ENCODE assay signal across 1 cellular context in genomic region chr20:25225642-25226432, GRCh38.
TF ChIP-seq lines count a peak whose summit lies in the region.

No MANE protein-coding gene starts in this region.

TF ChIP-seq in HepG2, 621 proteins besides CTCF, POLR2A, EP300 and RAD21 (continues in another document):
- TF ChIP-seq ZNF318 (CRISPR knock-in tag; IDR thresholded peaks at IDR 0.05) (no peak), ZBTB25 (CRISPR knock-in tag; IDR thresholded peaks at IDR 0.05) (no peak), ZNF839 (CRISPR knock-in tag; IDR thresholded peaks at IDR 0.05; ENCODE audit: borderline replicate concordance) (peak; percentile 55; the same call in 1 of the 2 replicates), NKX3-1 (CRISPR knock-in tag; IDR thresholded peaks at IDR 0.05) (no peak), ZNF143 (CRISPR knock-in tag; IDR thresholded peaks at IDR 0.05) (0 out of 2 replicates have a peak, but pooled peaks have one; percentile 40), ZNF761 (CRISPR knock-in tag; conservative IDR thresholded peaks at IDR 0.05) (no peak), ZNF441 (CRISPR knock-in tag; IDR thresholded peaks at IDR 0.05; ENCODE audit: borderline replicate concordance) (no peak), ZFY (CRISPR knock-in tag; IDR thresholded peaks at IDR 0.05) (no peak), ZKSCAN8 (CRISPR knock-in tag; IDR thresholded peaks at IDR 0.05; ENCODE audit: borderline replicate concordance) (no peak), MTA3 (CRISPR knock-in tag; IDR thresholded peaks at IDR 0.05) (no peak), ZNF619 (CRISPR knock-in tag; IDR thresholded peaks at IDR 0.05) (peak; percentile 50; the same call in 1 of the 2 replicates), ZNF777 (CRISPR knock-in tag; IDR thresholded peaks at IDR 0.05) (no peak), ASH2L (IDR thresholded peaks at IDR 0.05; ENCODE audit: insufficient read length, low read depth, low read length) (no peak), KMT2B (CRISPR knock-in tag; IDR thresholded peaks at IDR 0.05) (no peak), ZBTB33 (CRISPR knock-in tag; IDR thresholded peaks at IDR 0.05) (no peak), PRMT3 (CRISPR knock-in tag; IDR thresholded peaks at IDR 0.05; ENCODE audit: borderline replicate concordance, low read depth) (no peak), AKNA (CRISPR knock-in tag; IDR thresholded peaks at IDR 0.05; ENCODE audit: borderline replicate concordance) (no peak), IRF2 (CRISPR knock-in tag; IDR thresholded peaks at IDR 0.05) (no peak), AGO2 (optimal IDR thresholded peaks at IDR 0.05; ENCODE audit: low read depth, low read length) (no peak), ZBTB4 (CRISPR knock-in tag; IDR thresholded peaks at IDR 0.05; ENCODE audit: borderline replicate concordance) (no peak), ZNF350 (CRISPR knock-in tag; IDR thresholded peaks at IDR 0.05; ENCODE audit: borderline replicate concordance, low read depth) (no peak), ZNF605 (CRISPR knock-in tag; IDR thresholded peaks at IDR 0.05) (no peak), SMARCC2 (IDR thresholded peaks at IDR 0.05) (no peak)
- TF ChIP-seq, protein P1, sequence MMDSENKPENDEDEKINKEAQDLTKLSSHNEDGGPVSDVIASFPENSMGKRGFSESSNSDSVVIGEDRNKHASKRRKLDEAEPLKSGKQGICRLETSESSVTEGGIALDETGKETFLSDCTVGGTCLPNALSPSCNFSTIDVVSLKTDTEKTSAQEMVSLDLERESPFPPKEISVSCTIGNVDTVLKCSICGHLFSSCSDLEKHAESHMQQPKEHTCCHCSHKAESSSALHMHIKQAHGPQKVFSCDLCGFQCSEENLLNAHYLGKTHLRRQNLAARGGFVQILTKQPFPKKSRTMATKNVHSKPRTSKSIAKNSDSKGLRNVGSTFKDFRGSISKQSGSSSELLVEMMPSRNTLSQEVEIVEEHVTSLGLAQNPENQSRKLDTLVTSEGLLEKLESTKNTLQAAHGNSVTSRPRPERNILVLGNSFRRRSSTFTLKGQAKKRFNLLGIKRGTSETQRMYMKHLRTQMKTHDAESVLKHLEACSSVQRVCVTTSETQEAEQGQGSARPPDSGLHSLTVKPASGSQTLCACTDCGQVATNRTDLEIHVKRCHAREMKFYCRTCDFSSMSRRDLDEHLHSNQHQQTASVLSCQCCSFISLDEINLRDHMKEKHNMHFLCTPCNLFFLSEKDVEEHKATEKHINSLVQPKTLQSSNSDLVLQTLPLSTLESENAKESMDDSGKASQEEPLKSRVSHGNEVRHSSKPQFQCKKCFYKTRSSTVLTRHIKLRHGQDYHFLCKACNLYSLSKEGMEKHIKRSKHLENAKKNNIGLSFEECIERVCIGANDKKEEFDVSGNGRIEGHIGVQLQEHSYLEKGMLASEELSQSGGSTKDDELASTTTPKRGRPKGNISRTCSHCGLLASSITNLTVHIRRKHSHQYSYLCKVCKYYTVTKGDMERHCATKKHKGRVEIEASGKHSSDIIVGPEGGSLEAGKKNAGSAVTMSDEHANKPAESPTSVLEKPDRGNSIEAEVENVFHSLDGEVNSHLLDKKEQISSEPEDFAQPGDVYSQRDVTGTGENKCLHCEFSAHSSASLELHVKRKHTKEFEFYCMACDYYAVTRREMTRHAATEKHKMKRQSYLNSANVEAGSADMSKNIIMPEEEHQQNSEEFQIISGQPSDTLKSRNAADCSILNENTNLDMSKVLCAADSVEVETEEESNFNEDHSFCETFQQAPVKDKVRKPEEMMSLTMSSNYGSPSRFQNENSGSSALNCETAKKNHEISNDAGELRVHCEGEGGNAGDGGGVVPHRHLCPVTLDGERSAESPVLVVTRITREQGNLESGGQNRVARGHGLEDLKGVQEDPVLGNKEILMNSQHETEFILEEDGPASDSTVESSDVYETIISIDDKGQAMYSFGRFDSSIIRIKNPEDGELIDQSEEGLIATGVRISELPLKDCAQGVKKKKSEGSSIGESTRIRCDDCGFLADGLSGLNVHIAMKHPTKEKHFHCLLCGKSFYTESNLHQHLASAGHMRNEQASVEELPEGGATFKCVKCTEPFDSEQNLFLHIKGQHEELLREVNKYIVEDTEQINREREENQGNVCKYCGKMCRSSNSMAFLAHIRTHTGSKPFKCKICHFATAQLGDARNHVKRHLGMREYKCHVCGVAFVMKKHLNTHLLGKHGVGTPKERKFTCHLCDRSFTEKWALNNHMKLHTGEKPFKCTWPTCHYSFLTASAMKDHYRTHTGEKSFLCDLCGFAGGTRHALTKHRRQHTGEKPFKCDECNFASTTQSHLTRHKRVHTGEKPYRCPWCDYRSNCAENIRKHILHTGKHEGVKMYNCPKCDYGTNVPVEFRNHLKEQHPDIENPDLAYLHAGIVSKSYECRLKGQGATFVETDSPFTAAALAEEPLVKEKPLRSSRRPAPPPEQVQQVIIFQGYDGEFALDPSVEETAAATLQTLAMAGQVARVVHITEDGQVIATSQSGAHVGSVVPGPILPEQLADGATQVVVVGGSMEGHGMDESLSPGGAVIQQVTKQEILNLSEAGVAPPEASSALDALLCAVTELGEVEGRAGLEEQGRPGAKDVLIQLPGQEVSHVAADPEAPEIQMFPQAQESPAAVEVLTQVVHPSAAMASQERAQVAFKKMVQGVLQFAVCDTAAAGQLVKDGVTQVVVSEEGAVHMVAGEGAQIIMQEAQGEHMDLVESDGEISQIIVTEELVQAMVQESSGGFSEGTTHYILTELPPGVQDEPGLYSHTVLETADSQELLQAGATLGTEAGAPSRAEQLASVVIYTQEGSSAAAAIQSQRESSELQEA (CRISPR knock-in tag; IDR thresholded peaks at IDR 0.05; ENCODE audit: not compliant biosample characterization): no peak
